In genomic region chr1:224182057-224182865, GRCh38 we compare ENCODE assay signal across 8 cellular contexts. TPM values are rescaled to one million over a fixed set of nuclear protein-coding genes. Genes with fewer than 3 reads are reported as not detected.
DNase-seq lines count a peak whose midpoint lies in the region; ATAC-seq and TF ChIP-seq lines count a peak whose summit lies in the region.

No MANE protein-coding gene starts in this region.

- H3K36me3 ChIP-seq in KMS-11 (ENCODE audit: insufficient read depth) = no peaks in the 10 kb centered on the region
- H3K36me3 ChIP-seq in vagina = no peaks in the 10 kb centered on the region

- H3K4me3 Mint-ChIP-seq in nephron progenitor cell = peak overlapping the region; percentile 83

- no peak for TF ChIP-seq CTCF in GM10266 (IDR thresholded peaks at IDR 0.05; ENCODE audit: control insufficient read depth, insufficient read depth, low read depth, missing control alignments)
- no peak for TF ChIP-seq CTCF in KMS-11 (conservative IDR thresholded peaks at IDR 0.05; ENCODE audit: low read depth, low read length)
- TF ChIP-seq CTCF in nephron progenitor cell (IDR thresholded peaks at IDR 0.05) = no peak
- no peak for TF ChIP-seq CTCF in vagina (IDR thresholded peaks at IDR 0.05)

- peak overlapping the region; percentile 81 for H3K9ac ChIP-seq in KMS-11

- DNase-seq in GM10266 (ENCODE audit: extremely low spot score) (peak; percentile 83), nephron progenitor cell (no peak), vagina (ENCODE audit: extremely low spot score in 2 of 2) (no peak), D341Med (ENCODE audit: low spot score) (no peak)
- peak; percentile 30 to 35 for DNase-seq in activated CD4-positive, alpha-beta T cell treated with anti-CD3 and anti-CD28 coated beads for 4 hours
- peak; percentile 22 for DNase-seq in effector CD8-positive, alpha-beta T cell (lab: John Stamatoyannopoulos, UW)

- H3K4me1 ChIP-seq in KMS-11 (ENCODE audit: low read depth, poor library complexity, severe bottlenecking) (peaks cover 29% of the 10 kb centered on the region), vagina (peaks cover 36% of the 10 kb centered on the region)

- H3K4me2 ChIP-seq in KMS-11 = peak overlapping the region; percentile 58

- H4K20me1 ChIP-seq in KMS-11 (ENCODE audit: insufficient read depth) = no peaks in the 10 kb centered on the region

- peaks cover 7% of the 10 kb centered on the region for H3K9me3 Mint-ChIP-seq in nephron progenitor cell

- peaks cover 7% of the 10 kb centered on the region for H3K27me3 Mint-ChIP-seq in nephron progenitor cell (ENCODE audit: low read depth, poor library complexity)

- peaks cover 40% of the 10 kb centered on the region for H3K4me1 Mint-ChIP-seq in nephron progenitor cell

- peak overlapping the region; percentile 91 for H3K4me3 ChIP-seq in KMS-11 (IDR thresholded peaks at IDR 0.05; ENCODE audit: insufficient read depth, low read depth, low read length)
- H3K4me3 ChIP-seq in vagina = peak overlapping the region; percentile 90 to 91

- no peaks in the 10 kb centered on the region for H3K27me3 ChIP-seq in KMS-11 (ENCODE audit: insufficient read depth, low read depth)
- no peaks in the 10 kb centered on the region for H3K27me3 ChIP-seq in vagina

- intact Hi-C loops in vagina (cut with DNase I) = no loop called here

- H3K27ac ChIP-seq in KMS-11 (peak overlapping the region; percentile 92), vagina (peak overlapping the region; percentile 94)

- peaks cover 38% of the 10 kb centered on the region for H3K79me2 ChIP-seq in KMS-11 (ENCODE audit: insufficient read depth, low read depth)

- ATAC-seq in GM21737 (IDR thresholded peaks at IDR 0.05; ENCODE audit: unreplicated experiment) = peak; percentile 44

- TF ChIP-seq POLR2A in vagina (IDR thresholded peaks at IDR 0.05) = no peak

- H3K27ac Mint-ChIP-seq in nephron progenitor cell = peak overlapping the region; percentile 75

- peak overlapping the region; percentile 74 for H2AFZ ChIP-seq in KMS-11 (ENCODE audit: low read depth)

- no peaks in the 10 kb centered on the region for H3K9me3 ChIP-seq in vagina

- H3K36me3 Mint-ChIP-seq in nephron progenitor cell (ENCODE audit: low read depth) = peaks cover 25% of the 10 kb centered on the region

RNA-seq across cellular contexts. Expression of gene DEGS1, which starts 0.8 kb away (rescaled TPM):
- total RNA-seq in vagina = 130 TPM

Comparison
In these comparisons a context has a peak if more than half of its experiments do, and no peak if none do; other contexts are left out.
1. DNase-seq: peak in GM10266 (single experiment), activated CD4-positive, alpha-beta T cell treated with anti-CD3 and anti-CD28 coated beads for 4 hours (2 of 2) and effector CD8-positive, alpha-beta T cell (single experiment); none in nephron progenitor cell (single experiment), vagina (0 of 2) and D341Med (single experiment).